Comparison of ENCODE assay signal across 15 cellular contexts in genomic region chr2:158509928-158510797, GRCh38. TPM values are rescaled to one million over a fixed set of nuclear protein-coding genes. Genes with fewer than 3 reads are reported as not detected.
A peak's percentile ranks its signal among the peaks of the same experiment; 100 is the strongest.
DNase-seq lines count a peak whose midpoint lies in the region; ATAC-seq and TF ChIP-seq lines count a peak whose summit lies in the region.
"Had no signal": no experiment of that assay in that cellular context is flagged by ENCODE, and none has a peak within 500 bp of the region (broad histone marks: within the 10 kb centered on the region; RNA-seq: fewer than 3 reads in every experiment).

No MANE protein-coding gene starts in this region.

- H3K9me3 Mint-ChIP-seq in GM23338 = no peaks in the 10 kb centered on the region
- H3K9me3 Mint-ChIP-seq in activated T-helper 17 cell treated with anti-CD3 and anti-CD28 coated beads, Interleukin-2, amount 50 U/mL, for 72 hours = no peaks in the 10 kb centered on the region

- no peaks in the 10 kb centered on the region for H3K9me3 ChIP-seq in A673 (ENCODE audit: low read depth, low read length, poor library complexity, severe bottlenecking)

- peaks cover 12% of the 10 kb centered on the region; the same call in 1 of the 2 replicates for H4K20me1 ChIP-seq in GM23338 (replicated peaks; ENCODE audit: insufficient read depth)

- ATAC-seq in GM23338 (peak; percentile 61), HG03469 (IDR thresholded peaks at IDR 0.05; ENCODE audit: unreplicated experiment) (no peak), HG03135 (IDR thresholded peaks at IDR 0.05; ENCODE audit: unreplicated experiment) (no peak), GM21367 (IDR thresholded peaks at IDR 0.05; ENCODE audit: unreplicated experiment) (no peak)
- peak; percentile 53 for ATAC-seq in activated T-helper 17 cell treated with anti-CD3 and anti-CD28 coated beads, Interleukin-2, amount 50 U/mL, for 72 hours (replicated peaks)
- ATAC-seq: left colon had no signal

- peak overlapping the region; percentile 29; the same call in 1 of the 2 replicates for H3K27ac Mint-ChIP-seq in GM23338
- H3K27ac Mint-ChIP-seq in activated T-helper 17 cell treated with anti-CD3 and anti-CD28 coated beads, Interleukin-2, amount 50 U/mL, for 72 hours = peak overlapping the region; percentile 74

- 0 out of 3 replicates have a peak, but pooled peaks cover 2% of the 10 kb centered on the region for H3K36me3 Mint-ChIP-seq in GM23338 (ENCODE audit: low read depth)
- H3K36me3 Mint-ChIP-seq in activated T-helper 17 cell treated with anti-CD3 and anti-CD28 coated beads, Interleukin-2, amount 50 U/mL, for 72 hours (ENCODE audit: low read depth) = peaks cover 6% of the 10 kb centered on the region

- H3K4me3 ChIP-seq in A673 (ENCODE audit: low read depth, low read length, poor library complexity, severe bottlenecking) (no peak overlapping the region), GM23338 (no peak overlapping the region)

- H3K36me3 ChIP-seq in A673 (ENCODE audit: insufficient read depth, low read length, poor library complexity, severe bottlenecking) = no peaks in the 10 kb centered on the region
- no peaks in the 10 kb centered on the region for H3K36me3 ChIP-seq in GM23338 (ENCODE audit: insufficient read depth)

- H3K4me3 Mint-ChIP-seq in GM23338 = no peak overlapping the region
- no peak overlapping the region for H3K4me3 Mint-ChIP-seq in activated T-helper 17 cell treated with anti-CD3 and anti-CD28 coated beads, Interleukin-2, amount 50 U/mL, for 72 hours
- H3K4me3 Mint-ChIP-seq: CD14-positive monocyte had no signal

- BruUV-seq in A673 (replicated peaks; lab: Mats Ljungman, UMichigan) = no TSS peak

- TF ChIP-seq CTCF in A673 (conservative IDR thresholded peaks at IDR 0.05; ENCODE audit: low read depth, low read length) (no peak), GM23338 (conservative IDR thresholded peaks at IDR 0.05; ENCODE audit: low read depth in 2 of 2) (no peak)

- H3K27ac ChIP-seq in A673 (ENCODE audit: low read depth, low read length, poor library complexity, severe bottlenecking) (no peak overlapping the region), GM23338 (ENCODE audit: low read depth) (no peak overlapping the region)
- H3K27ac ChIP-seq: RWPE1 had no signal

- peaks cover 96% of the 10 kb centered on the region for H3K79me2 ChIP-seq in GM23338 (replicated peaks; ENCODE audit: insufficient read depth)

- no peaks in the 10 kb centered on the region for H3K9me2 ChIP-seq in GM23338 (ENCODE audit: insufficient read depth)

- CTCF ChIA-PET in A673 (lab: Charles Lee) = interaction anchor here (0.7 kb wide), 1 partner anchor 41 kb away, joined by 4 read pairs; no protein-coding TSS in a partner anchor

- H3F3A ChIP-seq in GM23338 (replicated peaks; ENCODE audit: low read depth) = no peaks in the 10 kb centered on the region

- H3K4me1 ChIP-seq in A673 (ENCODE audit: insufficient read depth, low read length, poor library complexity, severe bottlenecking) (peaks cover 22% of the 10 kb centered on the region), GM23338 (ENCODE audit: insufficient read depth) (peaks cover 24% of the 10 kb centered on the region)

- POLR2A ChIA-PET in A673 (lab: Charles Lee; ENCODE audit: low non-redundant PET) = no interaction called here

- intact Hi-C loops in A673 (cut with micrococcal nuclease; ENCODE audit: unreplicated experiment) = no loop called here

- peaks cover 4% of the 10 kb centered on the region for H3K27me3 Mint-ChIP-seq in GM23338 (ENCODE audit: insufficient read depth, low read depth, poor library complexity)
- H3K27me3 Mint-ChIP-seq in activated T-helper 17 cell treated with anti-CD3 and anti-CD28 coated beads, Interleukin-2, amount 50 U/mL, for 72 hours = no peaks in the 10 kb centered on the region

- H3K4me1 Mint-ChIP-seq in GM23338 = peaks cover 38% of the 10 kb centered on the region
- peaks cover 14% of the 10 kb centered on the region for H3K4me1 Mint-ChIP-seq in activated T-helper 17 cell treated with anti-CD3 and anti-CD28 coated beads, Interleukin-2, amount 50 U/mL, for 72 hours

- H2AFZ ChIP-seq in GM23338 = no peak overlapping the region

- DNase-seq in A673 (ENCODE audit: low spot score) = peak; percentile 38
- DNase-seq in GM23338 (ENCODE audit: low spot score) = no peak
- peak; percentile 57 for DNase-seq in fibroblast of peridontal ligament (ENCODE audit: extremely low read depth)
- no peak for DNase-seq in DMS53 (lab: John Stamatoyannopoulos, UW)
- DNase-seq: activated T-cell treated with anti-CD3 and anti-CD28 coated beads for 4 hours; cerebellar nuclear complex; left colon; NCI-H1105; stimulated activated CD8-positive, alpha-beta memory T cell treated with anti-CD3 and anti-CD28 coated beads, Interleukin-4, amount 100 ng/mL, for 48 hours had no signal

- no peak overlapping the region for H3K4me2 ChIP-seq in GM23338

- no peaks in the 10 kb centered on the region for H3K27me3 ChIP-seq in A673 (replicated peaks; ENCODE audit: insufficient read depth, low read depth, low read length, poor library complexity)
- H3K27me3 ChIP-seq in GM23338 (ENCODE audit: insufficient read depth) = no peaks in the 10 kb centered on the region

TF ChIP-seq in GM23338, 12 proteins besides CTCF, POLR2A, EP300 and RAD21 (continues in another document):
- TF ChIP-seq CREB1 (CRISPR knock-in tag; IDR thresholded peaks at IDR 0.05; ENCODE audit: low read depth) (no peak), STAT1 (IDR thresholded peaks at IDR 0.05; ENCODE audit: unreplicated experiment) (no peak), NANOG (IDR thresholded peaks at IDR 0.05; ENCODE audit: borderline replicate concordance) (no peak), ZNF114 (CRISPR knock-in tag; IDR thresholded peaks at IDR 0.05) (no peak), EZH2 (IDR thresholded peaks at IDR 0.05; ENCODE audit: low read depth, unreplicated experiment) (no peak), JUNB (IDR thresholded peaks at IDR 0.05; ENCODE audit: unreplicated experiment) (no peak), ZNF462 (CRISPR knock-in tag; IDR thresholded peaks at IDR 0.05) (no peak)

RNA-seq across cellular contexts. Expression of gene PKP4, which starts 53.4 kb away (rescaled TPM):
- 67.7 and 79.3 TPM in 2 replicates for total RNA-seq in A673 (2021)
- total RNA-seq in GM23338 (2014; rRNA removed; shearing (Covaris generic)) = 66.7 and 92.3 TPM in 2 replicates
- polyA plus RNA-seq in GM23338 (2016; fragmentation: Nextera tagmentation; extraction: Ambion mirVana) = 34.6 and 35.7 TPM in 2 replicates
- 10 to 100 TPM; 24.0 to 35.0 TPM for total RNA-seq in activated T-helper 17 cell treated with anti-CD3 and anti-CD28 coated beads, Interleukin-2, amount 50 U/mL, for 72 hours

RNA-seq across cellular contexts. Expression of gene CCDC148, which starts 53.6 kb away (rescaled TPM):
- 0.90 and 0.92 TPM in 2 replicates for total RNA-seq in A673 (2021)
- 0.16 and 1.2 TPM in 2 replicates for total RNA-seq in GM23338 (2014; rRNA removed; shearing (Covaris generic))
- polyA plus RNA-seq in GM23338 (2016; fragmentation: Nextera tagmentation; extraction: Ambion mirVana) = 1.3 and 1.8 TPM in 2 replicates
- under 1 TPM; 0.82 to 0.93 TPM for total RNA-seq in activated T-helper 17 cell treated with anti-CD3 and anti-CD28 coated beads, Interleukin-2, amount 50 U/mL, for 72 hours
- polyA plus RNA-seq: CD14-positive monocyte had no signal

Comparison
In these comparisons a context has a peak if more than half of its experiments do, and no peak if none do; other contexts are left out.
1. DNase-seq: peak in A673 (single experiment) and fibroblast of peridontal ligament (single experiment); none in GM23338 (single experiment) and DMS53 (single experiment).
2. ATAC-seq: peak in GM23338 (single experiment) and activated T-helper 17 cell treated with anti-CD3 and anti-CD28 coated beads, Interleukin-2, amount 50 U/mL, for 72 hours (single experiment); none in HG03469 (single experiment), HG03135 (single experiment) and GM21367 (single experiment).